ENCODE assay signal across 25 cellular contexts in the genomic region with DNA sequence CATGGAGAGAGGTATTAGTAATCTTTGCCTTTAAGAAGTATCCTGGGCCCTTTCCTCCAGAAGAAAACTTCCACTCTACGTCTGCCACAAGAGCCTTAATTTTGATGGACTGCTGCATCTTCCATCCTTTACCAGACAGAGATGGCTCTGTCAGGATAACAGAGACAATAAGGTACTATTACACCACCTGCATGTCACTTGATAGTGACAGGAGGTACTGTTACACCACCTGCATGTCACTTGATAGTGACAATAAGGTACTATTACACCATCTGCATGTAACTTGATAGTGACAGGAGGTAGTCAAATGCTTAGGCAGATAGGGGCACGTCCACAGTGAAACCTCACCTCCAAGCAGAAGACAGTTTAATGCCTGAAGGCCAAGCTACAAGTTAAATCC. TPM values are rescaled to one million over a fixed set of nuclear protein-coding genes. Genes with fewer than 3 reads are reported as not detected.
"Had no signal": no experiment of that assay in that cellular context is flagged by ENCODE, and none has a peak within 500 bp of the region (broad histone marks: within the 10 kb centered on the region; RNA-seq: fewer than 3 reads in every experiment).

No MANE protein-coding gene starts in this region.

- H3K27ac Mint-ChIP-seq: activated CD4-positive, alpha-beta T cell treated with anti-CD3 and anti-CD28 coated beads for 36 hours; activated naive CD4-positive, alpha-beta T cell treated with anti-CD3 and anti-CD28 coated beads, Interleukin-2, amount 50 U/mL, for 72 hours; activated T-cell treated with anti-CD3 and anti-CD28 coated beads, Interleukin-2, amount 50 U/mL, for 72 hours; mesothelial cell of epicardium; nephron progenitor cell; progenitor cell of endocrine pancreas; type B pancreatic cell had no signal

- H3K4me1 Mint-ChIP-seq: activated CD4-positive, alpha-beta T cell treated with anti-CD3 and anti-CD28 coated beads for 36 hours; mesothelial cell of epicardium; naive B cell had no signal

- H3K4me3 Mint-ChIP-seq: activated CD4-positive, alpha-beta T cell treated with anti-CD3 and anti-CD28 coated beads for 36 hours; activated T-cell treated with anti-CD3 and anti-CD28 coated beads, Interleukin-2, amount 50 U/mL, for 72 hours; mesothelial cell of epicardium; naive B cell; nephron progenitor cell; type B pancreatic cell had no signal

- DNase-seq: activated CD4-positive, alpha-beta T cell treated with anti-CD3 and anti-CD28 coated beads for 36 hours; activated CD4-positive, CD25-positive, alpha-beta regulatory T cell; activated naive CD4-positive, alpha-beta T cell; activated T-cell treated with anti-CD3 and anti-CD28 coated beads for 4 hours; activated T-cell treated with anti-CD3 and anti-CD28 coated beads, Interleukin-2, amount 50 U/mL, for 72 hours; central memory CD4-positive, alpha-beta T cell; islet precursor cell; left ventricle myocardium superior; mammary epithelial cell; naive B cell; nephron progenitor cell; ovary; right lobe of liver; stimulated activated CD4-positive, alpha-beta T cell treated with anti-CD3 and anti-CD28 coated beads, Interleukin-2, amount 100 ng/mL, for 48 hours; stimulated activated naive CD8-positive, alpha-beta T cell treated with anti-CD3 and anti-CD28 coated beads, Interleukin-15, Interleukin-2, amounts not matched to agents 100 U/mL and 50 U/mL, for 24 hours; testis; uterus had no signal

- H3K27me3 Mint-ChIP-seq: progenitor cell of endocrine pancreas, type B pancreatic cell had no signal

- H3K9me3 Mint-ChIP-seq: activated naive CD4-positive, alpha-beta T cell treated with anti-CD3 and anti-CD28 coated beads, Interleukin-2, amount 50 U/mL, for 72 hours; activated T-cell treated with anti-CD3 and anti-CD28 coated beads, Interleukin-2, amount 50 U/mL, for 72 hours; type B pancreatic cell had no signal

- H3K36me3 Mint-ChIP-seq: activated naive CD4-positive, alpha-beta T cell treated with anti-CD3 and anti-CD28 coated beads, Interleukin-2, amount 50 U/mL, for 72 hours; mesothelial cell of epicardium; naive B cell; type B pancreatic cell had no signal

RNA-seq across cellular contexts. Expression of a gene that starts 13.9 kb away (rescaled TPM):
- polyA plus RNA-seq: endothelial cell of umbilical vein, esophagus, fibroblast of lung, hepatocyte, mammary epithelial cell, ovary had no signal

RNA-seq across cellular contexts. Expression of a gene that starts 37.5 kb away (rescaled TPM):
- polyA plus RNA-seq: endothelial cell of umbilical vein, esophagus, fibroblast of lung, hepatocyte, mammary epithelial cell, ovary had no signal

RNA-seq across cellular contexts. Expression of a gene that starts 38.1 kb away (rescaled TPM):
- polyA plus RNA-seq: endothelial cell of umbilical vein, esophagus, fibroblast of lung, hepatocyte, mammary epithelial cell, ovary had no signal

RNA-seq across cellular contexts. Expression of a gene that starts 55.9 kb away (rescaled TPM):
- polyA plus RNA-seq: endothelial cell of umbilical vein, esophagus, fibroblast of lung, hepatocyte, mammary epithelial cell, ovary had no signal
